ENCODE assay signal across 20 cellular contexts in genomic region chr10:80057171-80057570, GRCh38. TPM values are rescaled to one million over a fixed set of nuclear protein-coding genes. Genes with fewer than 3 reads are reported as not detected.
A peak's percentile ranks its signal among the peaks of the same experiment; 100 is the strongest.
DNase-seq lines count a peak whose midpoint lies in the region; ATAC-seq and TF ChIP-seq lines count a peak whose summit lies in the region.
"Had no signal": no experiment of that assay in that cellular context is flagged by ENCODE, and none has a peak within 500 bp of the region (broad histone marks: within the 10 kb centered on the region; RNA-seq: fewer than 3 reads in every experiment).

No MANE protein-coding gene starts in this region.

- no peaks in the 10 kb centered on the region for H3K9me3 ChIP-seq in colonic mucosa
- H3K9me3 ChIP-seq in mucosa of descending colon = no peaks in the 10 kb centered on the region
- H3K9me3 ChIP-seq: BLaER1 had no signal

- no peak overlapping the region for H3K9ac ChIP-seq in colonic mucosa (ENCODE audit: low read depth in 2 of 2, low read length in 2 of 2)
- H3K9ac ChIP-seq: BLaER1 had no signal

- peaks cover 7% of the 10 kb centered on the region for H3K36me3 Mint-ChIP-seq in effector memory CD8-positive, alpha-beta T cell (ENCODE audit: insufficient read depth)
- H3K36me3 Mint-ChIP-seq: CD4-positive, CD25-positive, alpha-beta regulatory T cell had no signal

- no peak overlapping the region for H3K27ac ChIP-seq in colonic mucosa
- H3K27ac ChIP-seq: 22Rv1, BLaER1, C4-2B had no signal

- TF ChIP-seq CTCF in colonic mucosa (IDR thresholded peaks at IDR 0.05) = no peak
- TF ChIP-seq CTCF in mucosa of descending colon (IDR thresholded peaks at IDR 0.05) = no peak

- H3K4me1 ChIP-seq in colonic mucosa (no peaks in the 10 kb centered on the region), mucosa of descending colon (ENCODE audit: low read depth) (no peaks in the 10 kb centered on the region)
- H3K4me1 ChIP-seq: BLaER1 had no signal

- H3K27me3 Mint-ChIP-seq in effector memory CD8-positive, alpha-beta T cell = peaks cover 0 to 3% of the 10 kb centered on the region in 2 donors

- ATAC-seq in mucosa of descending colon (peak; percentile 81), HG03196 (IDR thresholded peaks at IDR 0.05; ENCODE audit: unreplicated experiment) (no peak), HG02884 (IDR thresholded peaks at IDR 0.05; ENCODE audit: unreplicated experiment) (no peak)
- no peak for ATAC-seq in effector memory CD8-positive, alpha-beta T cell (replicated peaks)

- intact Hi-C loops in colonic mucosa (cut with DNase I) (loop anchor here (5.0 kb wide), 1 partner anchor 70 kb away; no protein-coding TSS in a partner anchor), mucosa of descending colon (cut with DNase I, micrococcal nuclease) (no loop called here)

- no peak overlapping the region for H3K4me3 Mint-ChIP-seq in effector memory CD8-positive, alpha-beta T cell
- H3K4me3 Mint-ChIP-seq: B cell; CD4-positive, CD25-positive, alpha-beta regulatory T cell had no signal

- H3K9me3 Mint-ChIP-seq in effector memory CD8-positive, alpha-beta T cell = no peaks in the 10 kb centered on the region
- H3K9me3 Mint-ChIP-seq: CD4-positive, CD25-positive, alpha-beta regulatory T cell had no signal

- H3K36me3 ChIP-seq in colonic mucosa (no peaks in the 10 kb centered on the region), mucosa of descending colon (ENCODE audit: low read depth) (no peaks in the 10 kb centered on the region)
- H3K36me3 ChIP-seq: BLaER1 had no signal

- H3K27me3 ChIP-seq in colonic mucosa = no peaks in the 10 kb centered on the region
- H3K27me3 ChIP-seq: BLaER1 had no signal

- DNase-seq in NCI-H82 (lab: John Stamatoyannopoulos, UW) (peak; percentile 17), NCI-H82 treated with DMSO at 0.1 percent for 48 hours (lab: John Stamatoyannopoulos, UW; ENCODE audit: unreplicated experiment) (no peak), colonic mucosa (peak; percentile 49), mucosa of descending colon (peak in 2 of 3 donors; percentile 52 to 69), activated gamma-delta T cell (lab: John Stamatoyannopoulos, UW) (no peak)
- DNase-seq in effector memory CD8-positive, alpha-beta T cell = no peak
- DNase-seq: Calu3; CD4-positive, CD25-positive, alpha-beta regulatory T cell; COR-L47; DMS53; DMS79 treated with DMSO at 0.1 percent for 48 hours; GF-D8; H7; HCEC 1CT had no signal

- H3K4me1 Mint-ChIP-seq in effector memory CD8-positive, alpha-beta T cell (ENCODE audit: low read depth in 2 of 2) = peaks cover 0 to 5% of the 10 kb centered on the region in 2 donors
- H3K4me1 Mint-ChIP-seq: B cell; CD4-positive, CD25-positive, alpha-beta regulatory T cell had no signal

- H3K4me3 ChIP-seq in colonic mucosa = no peak overlapping the region
- H3K4me3 ChIP-seq in mucosa of descending colon = no peak overlapping the region
- H3K4me3 ChIP-seq: BLaER1 had no signal

- no peak overlapping the region for H3K27ac Mint-ChIP-seq in effector memory CD8-positive, alpha-beta T cell
- H3K27ac Mint-ChIP-seq: B cell; CD4-positive, CD25-positive, alpha-beta regulatory T cell had no signal

RNA-seq across cellular contexts. Expression of gene TMEM254, which starts 21.3 kb away (rescaled TPM):
- total RNA-seq in colonic mucosa (10 to 100 TPM; 15.7 to 32.0 TPM), mucosa of descending colon (10 to 100 TPM; 17.2 to 34.5 (median 26.9) TPM)

Comparison
In these comparisons a context has a peak if more than half of its experiments do, and no peak if none do; other contexts are left out.
1. DNase-seq: peak in NCI-H82 (single experiment), colonic mucosa (single experiment) and mucosa of descending colon (2 of 3); none in NCI-H82 treated with DMSO at 0.1 percent for 48 hours (single experiment), activated gamma-delta T cell (single experiment) and effector memory CD8-positive, alpha-beta T cell (0 of 3).